Comparison of ENCODE assay signal across 20 cellular contexts in the genomic region with DNA sequence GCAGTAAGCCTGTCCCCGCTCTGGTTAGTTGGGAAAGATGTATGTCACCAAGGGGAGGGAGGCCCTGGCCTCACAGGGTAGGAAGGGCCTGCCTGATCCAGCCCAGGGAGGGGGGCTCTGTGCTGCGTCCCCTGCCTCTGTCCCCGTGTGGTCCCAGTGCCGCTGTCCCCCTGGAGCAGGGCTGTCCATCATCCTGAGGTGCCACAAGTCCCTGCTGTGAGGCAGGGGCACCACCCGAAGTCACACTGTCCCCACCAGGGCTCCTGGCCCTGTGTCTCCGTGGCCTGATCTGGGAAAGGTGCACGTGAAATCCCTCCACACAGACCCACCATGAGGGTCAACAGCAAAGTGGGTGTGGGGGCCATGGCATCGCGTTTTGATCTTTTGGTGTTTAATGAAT. TPM values are rescaled to one million over a fixed set of nuclear protein-coding genes. Genes with fewer than 3 reads are reported as not detected.
"Had no signal": no experiment of that assay in that cellular context is flagged by ENCODE, and none has a peak within 500 bp of the region (broad histone marks: within the 10 kb centered on the region; RNA-seq: fewer than 3 reads in every experiment).

No MANE protein-coding gene starts in this region.

- H3K27ac Mint-ChIP-seq: activated CD4-positive, alpha-beta memory T cell treated with anti-CD3 and anti-CD28 coated beads, Interleukin-2, amount 10 ng/mL, durations not matched to agents 7 days and 5 days; activated naive CD8-positive, alpha-beta T cell treated with anti-CD3 and anti-CD28 coated beads, Interleukin-2, amount 50 U/mL, for 24 hours; brain; T-cell; WTC11 had no signal

- H3K9me3 ChIP-seq: colonic mucosa, left lung, ovary, psoas muscle had no signal

- H3K27ac ChIP-seq: colonic mucosa, foreskin keratinocyte, left lung, ovary, psoas muscle, SK-N-MC had no signal

- H3K4me1 ChIP-seq: foreskin keratinocyte, psoas muscle had no signal

- ATAC-seq: activated naive CD8-positive, alpha-beta T cell treated with anti-CD3 and anti-CD28 coated beads, Interleukin-2, amount 50 U/mL, for 24 hours; foreskin keratinocyte; left lung; psoas muscle; T-cell; WTC11 had no signal

- H3K27me3 ChIP-seq: colonic mucosa, ovary had no signal

- H3K36me3 Mint-ChIP-seq: brain, T-cell, WTC11 had no signal

- H3K9me3 Mint-ChIP-seq: activated CD4-positive, alpha-beta memory T cell treated with anti-CD3 and anti-CD28 coated beads, Interleukin-2, amount 10 ng/mL, durations not matched to agents 7 days and 5 days; activated naive CD8-positive, alpha-beta T cell treated with anti-CD3 and anti-CD28 coated beads, Interleukin-2, amount 50 U/mL, for 24 hours; T-cell; WTC11 had no signal

- DNase-seq: activated CD4-positive, alpha-beta memory T cell treated with anti-CD3 and anti-CD28 coated beads, Interleukin-2, amount 10 ng/mL, durations not matched to agents 7 days and 5 days; activated CD4-positive, alpha-beta T cell treated with anti-CD3 and anti-CD28 coated beads for 48 hours; activated naive CD8-positive, alpha-beta T cell treated with anti-CD3 and anti-CD28 coated beads, Interleukin-2, amount 50 U/mL, for 24 hours; anterior cingulate cortex; central memory CD4-positive, alpha-beta T cell; colonic mucosa; foreskin keratinocyte; hypothalamus; left lung; mammary epithelial cell; psoas muscle; stimulated activated CD8-positive, alpha-beta memory T cell treated with anti-CD3 and anti-CD28 coated beads, Interleukin-4, amount 100 ng/mL, for 48 hours; stimulated activated naive CD4-positive, alpha-beta T cell had no signal

- H3K4me3 Mint-ChIP-seq: activated CD4-positive, alpha-beta memory T cell treated with anti-CD3 and anti-CD28 coated beads, Interleukin-2, amount 10 ng/mL, durations not matched to agents 7 days and 5 days; activated naive CD8-positive, alpha-beta T cell treated with anti-CD3 and anti-CD28 coated beads, Interleukin-2, amount 50 U/mL, for 24 hours; brain; T-cell; WTC11 had no signal

RNA-seq across cellular contexts. Expression of a gene that starts 11.7 kb away (rescaled TPM):
- total RNA-seq: colonic mucosa, epithelial cell of proximal tubule, foreskin keratinocyte, left lung, mammary epithelial cell, mononuclear cell had no signal

RNA-seq across cellular contexts. Expression of a gene that starts 41.8 kb away (rescaled TPM):
- total RNA-seq: foreskin keratinocyte had no signal
